9 cellular contexts compared by ENCODE assay signal in genomic region chr1:192530254-192530653, GRCh38. TPM values are rescaled to one million over a fixed set of nuclear protein-coding genes. Genes with fewer than 3 reads are reported as not detected.
DNase-seq lines count a peak whose midpoint lies in the region; ATAC-seq and TF ChIP-seq lines count a peak whose summit lies in the region.
"Had no signal": no experiment of that assay in that cellular context is flagged by ENCODE, and none has a peak within 500 bp of the region (broad histone marks: within the 10 kb centered on the region; RNA-seq: fewer than 3 reads in every experiment).

No MANE protein-coding gene starts in this region.

- H2BK20ac ChIP-seq in H9 (ENCODE audit: low read depth, low read length, poor library complexity, severe bottlenecking): no peak overlapping the region

- H3K4me1 ChIP-seq in stomach smooth muscle (ENCODE audit: control insufficient read depth, insufficient read depth, low read length) (no peaks in the 10 kb centered on the region), H9 (ENCODE audit: insufficient read depth, low read length) (no peaks in the 10 kb centered on the region)

- H2BK120ac ChIP-seq in H9 (ENCODE audit: low read depth, low read length, poor library complexity, severe bottlenecking): no peak overlapping the region

- no peak overlapping the region for H3K4ac ChIP-seq in H9 (ENCODE audit: low read depth, low read length)

- no peaks in the 10 kb centered on the region for H3K23me2 ChIP-seq in H9 (ENCODE audit: insufficient read length, low read depth, low read length, poor library complexity, severe bottlenecking)

- H3K9me3 ChIP-seq in stomach smooth muscle (ENCODE audit: control insufficient read depth in 2 of 2, low read length in 2 of 2) (no peaks in the 10 kb centered on the region), H9 (ENCODE audit: control insufficient read depth, low read depth, low read length) (no peaks in the 10 kb centered on the region)

- no peak overlapping the region for H2BK12ac ChIP-seq in H9 (ENCODE audit: insufficient read length, low read depth, low read length)

- no peak overlapping the region for H3K18ac ChIP-seq in H9 (ENCODE audit: insufficient read length, low read depth, low read length)

- H3K23ac ChIP-seq in H9 (ENCODE audit: insufficient read length, low read depth, low read length): no peak overlapping the region

- H3K36me3 Mint-ChIP-seq in H9 (ENCODE audit: insufficient read depth in 1 of 3, low read depth in 3 of 3): no peaks in the 10 kb centered on the region

- no peak overlapping the region for H2BK5ac ChIP-seq in H9 (ENCODE audit: insufficient read length, low read length)

- H3K27ac ChIP-seq in stomach smooth muscle (ENCODE audit: low read length) (peak overlapping the region; percentile 50), H9 (ENCODE audit: insufficient read length, low read depth, low read length) (no peak overlapping the region)

- DNase-seq in GM10248 (ENCODE audit: extremely low spot score): peak; percentile 40
- peak; percentile 46 for DNase-seq in HT-29 (ENCODE audit: low spot score)
- DNase-seq in T1000 (lab: John Stamatoyannopoulos, UW): no peak
- no peak for DNase-seq in H9
- DNase-seq in activated gamma-delta T cell treated with Interleukin-2 at 50 U/mL for 16 hours: no peak

- H3K27me3 ChIP-seq in stomach smooth muscle (ENCODE audit: control insufficient read depth in 1 of 2, insufficient read depth in 2 of 2, low read length in 2 of 2) (no peaks in the 10 kb centered on the region), H9 (ENCODE audit: insufficient read depth, low read length) (no peaks in the 10 kb centered on the region)

- H4K8ac ChIP-seq in H9 (replicated peaks; ENCODE audit: insufficient read length, low read depth, low read length): no peak overlapping the region

- H3K4me2 ChIP-seq in H9 (ENCODE audit: insufficient read depth, insufficient read length, low read length): no peak overlapping the region

- no peaks in the 10 kb centered on the region for H3K79me1 ChIP-seq in H9 (ENCODE audit: insufficient read depth, low read depth, low read length, poor library complexity, severe bottlenecking)

- H4K91ac ChIP-seq in H9 (ENCODE audit: insufficient read length, low read depth, low read length): no peak overlapping the region

- peak overlapping the region in 1 of 2 donors; percentile 40 for H3K4me3 ChIP-seq in stomach smooth muscle (ENCODE audit: low read length in 2 of 2)

- no peak overlapping the region for H3T11ph ChIP-seq in H9 (ENCODE audit: low read length)

- H2AK5ac ChIP-seq in H9 (ENCODE audit: insufficient read length, low read length): no peak overlapping the region

- H3K27me3 Mint-ChIP-seq in H9 (ENCODE audit: low read depth): no peaks in the 10 kb centered on the region

- H3K4me3 Mint-ChIP-seq in H9: no peak overlapping the region

- peak; percentile 100 for ATAC-seq in GM21515 (IDR thresholded peaks at IDR 0.05; ENCODE audit: unreplicated experiment)
- peak; percentile 32 for ATAC-seq in esophagus mucosa

- no peak overlapping the region for H2AFZ ChIP-seq in H9 (ENCODE audit: low read length)

- no peak overlapping the region for H4K5ac ChIP-seq in H9 (ENCODE audit: insufficient read length, low read depth, low read length)

- H3K14ac ChIP-seq in H9 (ENCODE audit: insufficient read depth, low read length): no peak overlapping the region

- H3K36me3 ChIP-seq in stomach smooth muscle (ENCODE audit: control insufficient read depth in 2 of 2, insufficient read depth in 2 of 2, low read length in 2 of 2): no peaks in the 10 kb centered on the region

- CTCF ChIA-PET in GM10248 (lab: Yijun Ruan, JAX): interaction anchor here (0.7 to 2.8 kb wide), 3 partner anchors 9 to 12 kb away, joined by 3 to 12 read pairs (median 6); no protein-coding TSS in a partner anchor

- no peak overlapping the region for H3K27ac Mint-ChIP-seq in H9

- H3K4me1 Mint-ChIP-seq in H9: peaks cover 12 to 20% of the 10 kb centered on the region in 2 experiments

- no peaks in the 10 kb centered on the region for H3K79me2 ChIP-seq in H9 (ENCODE audit: insufficient read depth, low read length)

- H3K9ac ChIP-seq in stomach smooth muscle (ENCODE audit: low read length in 2 of 2) (peak overlapping the region in 1 of 2 donors; percentile 51), H9 (ENCODE audit: extremely low read depth, insufficient read length, low read length) (no peak overlapping the region)

- no CpG with 5 or more reads among the region's 2 CpGs for WGBS in H9 (ENCODE audit: extremely low coverage, insufficient read length, low lambda C conversion rate)

- H2BK15ac ChIP-seq in H9 (ENCODE audit: low read depth, low read length): no peak overlapping the region

- no peak overlapping the region for H3K56ac ChIP-seq in H9 (ENCODE audit: insufficient read length, low read depth, low read length)

- POLR2A ChIA-PET in GM10248 (lab: Yijun Ruan, JAX): no interaction called here

- TF ChIP-seq CTCF in GM10248 (IDR thresholded peaks at IDR 0.05; ENCODE audit: control extremely low read depth, extremely low read depth, low read depth, missing control alignments) (no peak), H9 (conservative IDR thresholded peaks at IDR 0.05) (no peak)

- H3K9me3 Mint-ChIP-seq in H9: peaks cover 2 to 4% of the 10 kb centered on the region in 2 experiments; a peak in 3 of 5 replicates

- no peaks in the 10 kb centered on the region for H4K20me1 ChIP-seq in H9 (ENCODE audit: control insufficient read depth, insufficient read depth, insufficient read length)

RNA-seq across cellular contexts. Expression of gene RGS1, which starts 45.3 kb away (rescaled TPM):
- total RNA-seq in HT-29 (2014; rRNA removed; shearing (Covaris generic)): not detected in 2 replicates
- total RNA-seq in esophagus mucosa (1.7 TPM), H9 (2021) (not detected in 2 replicates)
- total RNA-seq: bronchial epithelial cell had no signal

Comparison
In these comparisons a context has a peak if more than half of its experiments do, and no peak if none do; other contexts are left out.
1. DNase-seq: peak in GM10248 (single experiment) and HT-29 (single experiment); none in T1000 (single experiment), H9 (single experiment) and activated gamma-delta T cell treated with Interleukin-2 at 50 U/mL for 16 hours (single experiment).